ENCODE assay signal across 15 cellular contexts in the genomic region with DNA sequence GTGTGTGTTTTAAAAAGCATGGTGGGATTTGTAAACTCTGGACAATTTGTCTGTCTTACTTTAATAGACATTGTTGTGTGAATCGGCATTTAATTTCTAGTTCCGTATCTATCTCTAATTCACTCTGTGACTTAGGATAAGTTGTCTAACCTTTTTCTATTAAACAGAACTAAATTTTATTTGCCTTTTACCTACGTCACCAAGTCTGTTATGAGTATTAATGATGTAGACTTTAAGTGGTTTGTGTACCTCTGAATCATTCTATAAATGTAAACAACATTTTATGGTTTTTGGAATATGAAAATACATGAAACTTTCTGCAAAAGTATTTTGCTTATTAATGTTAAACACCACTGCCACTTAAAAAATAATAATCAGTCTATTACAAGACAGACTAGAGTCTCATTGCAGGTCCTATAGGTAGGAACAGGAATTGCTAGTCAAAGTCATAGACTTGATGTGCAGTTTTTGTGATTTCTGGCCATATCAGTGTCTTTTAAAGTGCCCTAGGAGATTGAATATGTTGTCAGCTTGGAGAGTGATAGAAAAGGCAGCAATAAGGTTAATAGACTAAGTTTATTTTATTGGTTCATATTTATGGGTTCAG. TPM values are rescaled to one million over a fixed set of nuclear protein-coding genes. Genes with fewer than 3 reads are reported as not detected.
DNase-seq lines count a peak whose midpoint lies in the region; ATAC-seq, FAIRE-seq and TF ChIP-seq lines count a peak whose summit lies in the region.
"Had no signal": no experiment of that assay in that cellular context is flagged by ENCODE, and none has a peak within 500 bp of the region (broad histone marks: within the 10 kb centered on the region; RNA-seq: fewer than 3 reads in every experiment).

No MANE protein-coding gene starts in this region.

- peaks cover 16% of the 10 kb centered on the region; the same call in 1 of the 2 replicates for H4K20me1 ChIP-seq in HCT116 (ENCODE audit: insufficient read depth)
- peaks cover 21% of the 10 kb centered on the region for H4K20me1 ChIP-seq in HepG2 (ENCODE audit: insufficient read depth, low read length)

- FAIRE-seq in HepG2 (lab: Jason Lieb, UNC) = no peak

- H3K4me2 ChIP-seq in HCT116 (ENCODE audit: low read length) (no peak overlapping the region), HepG2 (ENCODE audit: low read depth, low read length) (no peak overlapping the region)

- peaks cover 50% of the 10 kb centered on the region for H3K4me1 ChIP-seq in CD4-positive, CD25-positive, alpha-beta regulatory T cell (ENCODE audit: control insufficient read depth, insufficient read depth, low read length, poor library complexity, severe bottlenecking)
- H3K4me1 ChIP-seq in HCT116 (ENCODE audit: control insufficient read depth in 1 of 2, insufficient read depth in 2 of 2, low read length in 2 of 2) (peaks cover 5 to 27% of the 10 kb centered on the region in 2 experiments; a peak in 3 of 4 replicates), HepG2 (ENCODE audit: insufficient read depth, low read length) (peaks cover 58% of the 10 kb centered on the region), SJCRH30 (no peaks in the 10 kb centered on the region)

- no peaks in the 10 kb centered on the region for H3K9me3 ChIP-seq in CD4-positive, CD25-positive, alpha-beta regulatory T cell (ENCODE audit: control insufficient read depth in 2 of 2, low read length in 2 of 2)
- H3K9me3 ChIP-seq in HCT116 (ENCODE audit: control insufficient read depth in 1 of 2, insufficient read depth in 1 of 2, low read depth in 1 of 2, low read length in 2 of 2) (no peaks in the 10 kb centered on the region), HepG2 (ENCODE audit: low read length) (no peaks in the 10 kb centered on the region), SJCRH30 (replicated peaks) (no peaks in the 10 kb centered on the region)
- H3K9me3 ChIP-seq: colonic mucosa, SJSA1 had no signal

- no peaks in the 10 kb centered on the region for H3K9me3 Mint-ChIP-seq in CD4-positive, CD25-positive, alpha-beta regulatory T cell
- no peaks in the 10 kb centered on the region for H3K9me3 Mint-ChIP-seq in WTC11

- TF ChIP-seq POLR2A in HCT116 (IDR thresholded peaks at IDR 0.05; ENCODE audit: borderline replicate concordance, extremely low read depth, insufficient read depth, insufficient read length) (no peak), HepG2 (IDR thresholded peaks at IDR 0.05; ENCODE audit: insufficient read depth in 1 of 2, low read depth in 2 of 2, low read length in 2 of 2) (no peak)

- peaks cover 17 to 60% (median 34%) of the 10 kb centered on the region in 4 donors for H3K4me1 Mint-ChIP-seq in CD4-positive, CD25-positive, alpha-beta regulatory T cell
- H3K4me1 Mint-ChIP-seq in WTC11 = peaks cover 8% of the 10 kb centered on the region; the same call in 1 of the 2 replicates

- H3K79me2 ChIP-seq in HCT116 (ENCODE audit: insufficient read depth, low read length) (peaks cover 97% of the 10 kb centered on the region), HepG2 (ENCODE audit: insufficient read depth, low read length) (peaks cover 88% of the 10 kb centered on the region)

- BruUV-seq in HCT116 (replicated peaks; lab: Mats Ljungman, UMichigan) (no TSS peak), HepG2 (replicated peaks; lab: Mats Ljungman, UMichigan) (TSS peak; percentile 1)

- intact Hi-C loops in HCT116 (cut with micrococcal nuclease) = no loop called here
- intact Hi-C loops in HepG2 (cut with micrococcal nuclease; ENCODE audit: unreplicated experiment) = loop anchor here (10.0 kb wide), 1 partner anchor 966 kb away; no protein-coding TSS in a partner anchor

- H3K36me3 ChIP-seq in CD4-positive, CD25-positive, alpha-beta regulatory T cell (ENCODE audit: control insufficient read depth, insufficient read depth, low read length) = no peaks in the 10 kb centered on the region
- H3K36me3 ChIP-seq in HCT116 (ENCODE audit: control insufficient read depth in 1 of 2, insufficient read depth in 2 of 2, low read length in 2 of 2) (no peaks in the 10 kb centered on the region), HepG2 (replicated peaks in 1 of 2; ENCODE audit: control insufficient read depth in 1 of 2, insufficient read depth in 2 of 2, low read length in 2 of 2) (peaks cover 0 to 1% of the 10 kb centered on the region in 2 experiments; a peak in 1 of 5 replicates), SJCRH30 (no peaks in the 10 kb centered on the region)
- H3K36me3 ChIP-seq: colonic mucosa had no signal

- H3K36me3 Mint-ChIP-seq in CD4-positive, CD25-positive, alpha-beta regulatory T cell = no peaks in the 10 kb centered on the region
- no peaks in the 10 kb centered on the region for H3K36me3 Mint-ChIP-seq in WTC11

- ATAC-seq in CD4-positive, CD25-positive, alpha-beta regulatory T cell (ENCODE audit: low read depth in 2 of 2) = peak; percentile 33 to 52
- ATAC-seq in HCT116 (peak; percentile 75), WTC11 (peak; percentile 39; the same call in 1 of the 2 replicates), HepG2 (peak; percentile 62), GM18858 (IDR thresholded peaks at IDR 0.05; ENCODE audit: unreplicated experiment) (no peak), HG03565 (IDR thresholded peaks at IDR 0.05; ENCODE audit: unreplicated experiment) (no peak)
- ATAC-seq: left ventricle myocardium superior had no signal

- no peak for TF ChIP-seq EP300 in HepG2 (IDR thresholded peaks at IDR 0.05; ENCODE audit: low read depth in 2 of 2, low read length in 2 of 2)
- TF ChIP-seq EP300 in HepG2 (CRISPR knock-in tag; IDR thresholded peaks at IDR 0.05; ENCODE audit: borderline replicate concordance) = no peak

- peak overlapping the region; percentile 45 for H3K4me3 ChIP-seq in CD4-positive, CD25-positive, alpha-beta regulatory T cell (ENCODE audit: low read depth, low read length)
- H3K4me3 ChIP-seq in HCT116 (replicated peaks in 1 of 2; ENCODE audit: low read depth in 1 of 2, low read length in 2 of 2) (no peak overlapping the region), HepG2 (replicated peaks in 1 of 3; ENCODE audit: insufficient read depth in 1 of 3, low read depth in 2 of 3, low read length in 3 of 3) (no peak overlapping the region), SJCRH30 (no peak overlapping the region)
- H3K4me3 ChIP-seq: colonic mucosa, SJSA1 had no signal

- H3K27ac Mint-ChIP-seq in CD4-positive, CD25-positive, alpha-beta regulatory T cell = peak overlapping the region in 1 of 3 donors; percentile 25
- H3K27ac Mint-ChIP-seq in WTC11 = no peak overlapping the region

- H3K27me3 Mint-ChIP-seq in CD4-positive, CD25-positive, alpha-beta regulatory T cell = no peaks in the 10 kb centered on the region
- no peaks in the 10 kb centered on the region for H3K27me3 Mint-ChIP-seq in WTC11 (ENCODE audit: low read depth)

- TF ChIP-seq RAD21 in HCT116 (IDR thresholded peaks at IDR 0.05; ENCODE audit: low read depth) (no peak), HepG2 (CRISPR knock-in tag; IDR thresholded peaks at IDR 0.05) (no peak)

- H2AFZ ChIP-seq in HCT116 (ENCODE audit: low read depth, low read length, poor library complexity, severe bottlenecking) = no peak overlapping the region
- no peak overlapping the region for H2AFZ ChIP-seq in HepG2 (ENCODE audit: low read length)

- in situ Hi-C loops in HepG2 (cut with HindIII; ENCODE audit: extremely low pct_ligation_motif_present, low pct_unique_long_range_greater_than_20kb) = no loop called here

- POLR2A ChIA-PET in HCT116 (lab: Charles Lee) (no interaction called here), WTC11 (lab: Charles Lee) (no interaction called here), HepG2 (lab: Yijun Ruan, JAX) (no interaction called here)

- H3K9ac ChIP-seq in HCT116 (ENCODE audit: low read length) (no peak overlapping the region), HepG2 (ENCODE audit: insufficient read depth, low read depth, low read length) (no peak overlapping the region)

- H3K4me3 Mint-ChIP-seq in CD4-positive, CD25-positive, alpha-beta regulatory T cell = peak overlapping the region; percentile 1 to 73 (median 8)
- no peak overlapping the region for H3K4me3 Mint-ChIP-seq in WTC11

- no peaks in the 10 kb centered on the region for H3K9me2 ChIP-seq in HCT116 (ENCODE audit: insufficient read depth)

- RAD21 ChIA-PET in HCT116 (lab: Charles Lee; ENCODE audit: low non-redundant PET in 1 of 2, low total read pairs in 2 of 2, uncharacterized antibody in 2 of 2, unreplicated experiment in 2 of 2) = no interaction called here

- 97% methylated on average over 3 of the region's 3 CpGs for WGBS in HepG2 (ENCODE audit: low lambda C conversion rate)

- H3K27ac ChIP-seq in CD4-positive, CD25-positive, alpha-beta regulatory T cell (ENCODE audit: insufficient read depth, low read length, poor library complexity, severe bottlenecking) = no peak overlapping the region
- H3K27ac ChIP-seq in HCT116 (ENCODE audit: low read depth, low read length) = no peak overlapping the region
- H3K27ac ChIP-seq in HepG2 (ENCODE audit: extremely low read length, insufficient read depth, low read length) = no peak overlapping the region
- no peak overlapping the region for H3K27ac ChIP-seq in SJCRH30
- H3K27ac ChIP-seq: colonic mucosa, SJSA1 had no signal

- no peaks in the 10 kb centered on the region for H3K27me3 ChIP-seq in CD4-positive, CD25-positive, alpha-beta regulatory T cell (ENCODE audit: control insufficient read depth, insufficient read depth, low read length)
- H3K27me3 ChIP-seq in HCT116 (ENCODE audit: insufficient read depth, low read length) = no peaks in the 10 kb centered on the region
- H3K27me3 ChIP-seq in HepG2 (ENCODE audit: control insufficient read depth in 1 of 2, insufficient read depth in 2 of 2, low read length in 2 of 2) = no peaks in the 10 kb centered on the region; a peak in 1 of 5 replicates
- H3K27me3 ChIP-seq in SJCRH30 = no peaks in the 10 kb centered on the region
- H3K27me3 ChIP-seq: colonic mucosa, SJSA1 had no signal

- CTCF ChIA-PET in HCT116 (lab: Charles Lee) = no interaction called here
- CTCF ChIA-PET in WTC11 (lab: Charles Lee) = no interaction called here
- CTCF ChIA-PET in HepG2 (lab: Yijun Ruan, JAX; ENCODE audit: low intra/inter-chr PET ratio, low total read pairs) = no interaction called here

- TF ChIP-seq CTCF in HCT116 (IDR thresholded peaks at IDR 0.05 in 2 of 3, conservative IDR thresholded peaks at IDR 0.05 in 1 of 3; ENCODE audit: borderline replicate concordance in 1 of 3, insufficient read depth in 1 of 3, low read depth in 2 of 3, low read length in 2 of 3) (peak in 2 of 3 experiments; percentile 39 to 45; a peak in 4 of 6 replicates), WTC11 (IDR thresholded peaks at IDR 0.05) (no peak), HepG2 (CRISPR knock-in tag; IDR thresholded peaks at IDR 0.05) (no peak)

- DNase-seq in CD4-positive, CD25-positive, alpha-beta regulatory T cell = peak in 1 of 3 donors; percentile 11
- no peak for DNase-seq in HCT116 (ENCODE audit: low read depth, low spot score)
- DNase-seq in WTC11 (ENCODE audit: low spot score) = no peak
- no peak for DNase-seq in HepG2 (ENCODE audit: low spot score)
- DNase-seq in hepatic stellate cell (ENCODE audit: low spot score) = no peak
- DNase-seq in SJCRH30 = no peak
- DNase-seq: activated CD4-positive, alpha-beta T cell treated with anti-CD3 and anti-CD28 coated beads for 4 hours; colonic mucosa; COR-L47; left ventricle myocardium superior; NCI-H524; nucleus accumbens had no signal

RNA-seq across cellular contexts. Expression of a gene that starts 5.6 kb away (rescaled TPM):
- 34.8 TPM for total RNA-seq in CD4-positive, CD25-positive, alpha-beta regulatory T cell
- polyA plus RNA-seq in CD4-positive, CD25-positive, alpha-beta regulatory T cell = 1 to 10 TPM; 5.8 to 7.4 (median 6.6) TPM
- total RNA-seq in HCT116 (2021; ENCODE audit: unreplicated experiment) (15.2 TPM), WTC11 (2021) (29.4 to 32.6 TPM (median 29.8 TPM) in 3 replicates), HepG2 (2016; rRNA removed; fragmentation: Illumina TruSeq; extraction: Trizol) (23.4 and 31.2 TPM in 2 replicates)
- 9.7 TPM in 2 replicates for polyA plus RNA-seq in HCT116 (2012)
- 3.1 and 4.5 TPM in 2 replicates for total RNA-seq in HepG2 (2016; cell fraction: cytosol; rRNA removed; fragmentation: Illumina TruSeq; extraction: Trizol; ENCODE audit: low read depth)
- total RNA-seq in HepG2 (2016; cell fraction: insoluble cytoplasmic fraction; rRNA removed; fragmentation: Illumina TruSeq; extraction: Trizol) = 21.8 and 27.9 TPM in 2 replicates
- total RNA-seq in HepG2 (2016; cell fraction: membrane; rRNA removed; fragmentation: Illumina TruSeq; extraction: Trizol) = 8.6 and 10.8 TPM in 2 replicates
- total RNA-seq in HepG2 (2016; cell fraction: nucleus; rRNA removed; fragmentation: Illumina TruSeq; extraction: Trizol) = 17.9 and 21.4 TPM in 2 replicates
- 9.9 and 12.9 TPM in 2 replicates for polyA plus RNA-seq in HepG2 (2011; rRNA removed)
- polyA plus RNA-seq in HepG2 (2011; cell fraction: cytosol; rRNA removed) = 3.5 and 5.7 TPM in 2 replicates
- polyA plus RNA-seq in HepG2 (2011; cell fraction: nucleus; rRNA removed) = 5.9 and 7.8 TPM in 2 replicates
- 7.4 and 9.5 TPM in 2 replicates for polyA plus RNA-seq in HepG2 (2012)
- 0.54 and 0.58 TPM in 2 replicates for polyA plus RNA-seq in HepG2 (2016; cell fraction: cytosol; fragmentation: Illumina TruSeq; extraction: Trizol; ENCODE audit: low read depth)
- polyA plus RNA-seq in HepG2 (2016; cell fraction: insoluble cytoplasmic fraction; fragmentation: Illumina TruSeq; extraction: Trizol; ENCODE audit: low read depth) = 20.4 and 20.7 TPM in 2 replicates
- 2.8 and 3.6 TPM in 2 replicates for polyA plus RNA-seq in HepG2 (2016; cell fraction: membrane; fragmentation: Illumina TruSeq; extraction: Trizol; ENCODE audit: low read depth)
- polyA plus RNA-seq in HepG2 (2016; cell fraction: nucleus; fragmentation: Illumina TruSeq; extraction: Trizol; ENCODE audit: insufficient read depth, low read depth) = 15.7 and 17.1 TPM in 2 replicates
- 57.9 and 104 TPM in 2 replicates for polyA minus RNA-seq in HepG2 (2011; rRNA and poly(A)+ RNA removed; ENCODE audit: low replicate concordance)
- 32.9 and 38.0 TPM in 2 replicates for polyA minus RNA-seq in HepG2 (2011; cell fraction: cytosol; rRNA and poly(A)+ RNA removed)
- 45.3 and 46.0 TPM in 2 replicates for polyA minus RNA-seq in HepG2 (2011; cell fraction: nucleus; rRNA and poly(A)+ RNA removed)
- 36.0 and 43.7 TPM in 2 replicates for total RNA-seq in SJCRH30 (2014; rRNA removed; shearing (Covaris generic))

RNA-seq across cellular contexts. Expression of a gene that starts 26.6 kb away (rescaled TPM):
- total RNA-seq in CD4-positive, CD25-positive, alpha-beta regulatory T cell = 72.6 TPM
- 10 to 100 TPM; 80.5 to 95.7 (median 85.7) TPM for polyA plus RNA-seq in CD4-positive, CD25-positive, alpha-beta regulatory T cell
- total RNA-seq in HCT116 (2021; ENCODE audit: unreplicated experiment) (171 TPM), WTC11 (2021) (248 to 270 TPM (median 264 TPM) in 3 replicates), HepG2 (2016; rRNA removed; fragmentation: Illumina TruSeq; extraction: Trizol) (96.5 and 140 TPM in 2 replicates)
- 108 and 110 TPM in 2 replicates for polyA plus RNA-seq in HCT116 (2012)
- total RNA-seq in HepG2 (2016; cell fraction: cytosol; rRNA removed; fragmentation: Illumina TruSeq; extraction: Trizol; ENCODE audit: low read depth) = 12.2 and 15.2 TPM in 2 replicates
- total RNA-seq in HepG2 (2016; cell fraction: insoluble cytoplasmic fraction; rRNA removed; fragmentation: Illumina TruSeq; extraction: Trizol) = 99.3 and 136 TPM in 2 replicates
- total RNA-seq in HepG2 (2016; cell fraction: membrane; rRNA removed; fragmentation: Illumina TruSeq; extraction: Trizol) = 30.1 and 37.1 TPM in 2 replicates
- total RNA-seq in HepG2 (2016; cell fraction: nucleus; rRNA removed; fragmentation: Illumina TruSeq; extraction: Trizol) = 102 and 112 TPM in 2 replicates
- 21.2 and 21.8 TPM in 2 replicates for polyA plus RNA-seq in HepG2 (2011; rRNA removed)
- 7.5 and 12.4 TPM in 2 replicates for polyA plus RNA-seq in HepG2 (2011; cell fraction: cytosol; rRNA removed)
- polyA plus RNA-seq in HepG2 (2011; cell fraction: nucleus; rRNA removed) = 29.9 and 36.2 TPM in 2 replicates
- 68.9 and 88.6 TPM in 2 replicates for polyA plus RNA-seq in HepG2 (2012)
- 5.8 and 6.1 TPM in 2 replicates for polyA plus RNA-seq in HepG2 (2016; cell fraction: cytosol; fragmentation: Illumina TruSeq; extraction: Trizol; ENCODE audit: low read depth)
- polyA plus RNA-seq in HepG2 (2016; cell fraction: insoluble cytoplasmic fraction; fragmentation: Illumina TruSeq; extraction: Trizol; ENCODE audit: low read depth) = 76.4 and 84.5 TPM in 2 replicates
- 15.5 TPM in 2 replicates for polyA plus RNA-seq in HepG2 (2016; cell fraction: membrane; fragmentation: Illumina TruSeq; extraction: Trizol; ENCODE audit: low read depth)
- polyA plus RNA-seq in HepG2 (2016; cell fraction: nucleus; fragmentation: Illumina TruSeq; extraction: Trizol; ENCODE audit: insufficient read depth, low read depth) = 119 and 123 TPM in 2 replicates
- polyA minus RNA-seq in HepG2 (2011; rRNA and poly(A)+ RNA removed; ENCODE audit: low replicate concordance) = 42.7 and 58.6 TPM in 2 replicates
- 30.7 and 38.8 TPM in 2 replicates for polyA minus RNA-seq in HepG2 (2011; cell fraction: cytosol; rRNA and poly(A)+ RNA removed)
- 88.7 and 106 TPM in 2 replicates for polyA minus RNA-seq in HepG2 (2011; cell fraction: nucleus; rRNA and poly(A)+ RNA removed)
- 152 and 170 TPM in 2 replicates for total RNA-seq in SJCRH30 (2014; rRNA removed; shearing (Covaris generic))

Comparison
In these comparisons a context has a peak if more than half of its experiments do, and no peak if none do; other contexts are left out.
1. ATAC-seq: peak in CD4-positive, CD25-positive, alpha-beta regulatory T cell (2 of 2), HCT116 (single experiment), WTC11 (single experiment) and HepG2 (single experiment); none in GM18858 (single experiment) and HG03565 (single experiment).
2. CTCF ChIP-seq: peak in HCT116 (2 of 3); none in WTC11 (single experiment) and HepG2 (single experiment).